Comparison of ENCODE assay signal across 8 cellular contexts in genomic region chr7:36967387-36967786, GRCh38.
A peak's percentile ranks its signal among the peaks of the same experiment; 100 is the strongest.
DNase-seq lines count a peak whose midpoint lies in the region; ATAC-seq and TF ChIP-seq lines count a peak whose summit lies in the region.

No MANE protein-coding gene starts in this region.

- TF ChIP-seq CTCF in WI38 (IDR thresholded peaks at IDR 0.05; ENCODE audit: low read depth, low read length) (peak; percentile 82), retinal pigment epithelial cell (conservative IDR thresholded peaks at IDR 0.05; ENCODE audit: low read depth, low read length) (peak; percentile 89)

- intact Hi-C loops in left ventricle myocardium superior (cut with micrococcal nuclease) = loop anchor here (5.0 kb wide), 1 partner anchor 215 kb away; no protein-coding TSS in a partner anchor

- DNase-seq in NCI-H1417 (lab: John Stamatoyannopoulos, UW) = peak in 2 of 3 experiments; percentile 13 to 51
- no peak for DNase-seq in NCI-H1417 treated with DMSO at 0.1 percent for 48 hours (lab: John Stamatoyannopoulos, UW)
- peak; percentile 67 for DNase-seq in M059J (ENCODE audit: low read depth)
- peak; percentile 36 for DNase-seq in left ventricle myocardium superior
- DNase-seq in retinal pigment epithelial cell (ENCODE audit: low read depth) = no peak
- DNase-seq in NCI-H446 treated with DMSO at 0.1 percent for 48 hours (lab: John Stamatoyannopoulos, UW) = no peak

- no peak overlapping the region for H3K4me3 ChIP-seq in WI38 (ENCODE audit: low read depth, low read length)
- no peak overlapping the region for H3K4me3 ChIP-seq in retinal pigment epithelial cell (ENCODE audit: low read length)

- ATAC-seq in left ventricle myocardium superior (peak; percentile 96), GM19328 (IDR thresholded peaks at IDR 0.05; ENCODE audit: unreplicated experiment) (no peak)

Comparison
In these comparisons a context has a peak if more than half of its experiments do, and no peak if none do; other contexts are left out.
1. DNase-seq: peak in NCI-H1417 (2 of 3), M059J (single experiment) and left ventricle myocardium superior (single experiment); none in NCI-H1417 treated with DMSO at 0.1 percent for 48 hours (single experiment), retinal pigment epithelial cell (single experiment) and NCI-H446 treated with DMSO at 0.1 percent for 48 hours (single experiment).